Comparison of ENCODE assay signal across 15 cellular contexts in the genomic region with DNA sequence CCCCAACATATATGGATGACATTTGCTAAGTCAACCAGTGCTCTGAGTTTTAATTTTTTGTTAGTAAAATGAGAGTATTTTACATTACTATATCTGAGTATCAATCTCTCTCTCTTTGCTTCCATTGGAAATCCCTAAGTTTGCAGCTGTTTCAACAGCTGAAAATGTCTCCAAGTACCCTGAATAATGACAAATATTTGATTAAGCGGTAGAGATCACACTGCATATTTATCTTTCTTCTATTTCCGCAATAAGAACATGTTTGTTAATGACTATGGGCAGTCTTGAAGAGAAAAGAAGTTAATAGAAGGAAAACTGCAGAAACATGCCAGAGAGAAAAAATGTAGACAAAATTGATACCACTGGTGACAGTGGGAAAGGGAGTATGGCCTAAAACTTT.
"Had no signal": no experiment of that assay in that cellular context is flagged by ENCODE, and none has a peak within 500 bp of the region (broad histone marks: within the 10 kb centered on the region; RNA-seq: fewer than 3 reads in every experiment).

No MANE protein-coding gene starts in this region.

- H3K27me3 ChIP-seq: colonic mucosa, esophagus squamous epithelium, gastroesophageal sphincter, neutrophil had no signal

- H3K27ac ChIP-seq: colonic mucosa, esophagus squamous epithelium, gastroesophageal sphincter, neutrophil had no signal

- H3K4me1 ChIP-seq: colonic mucosa, esophagus squamous epithelium, gastroesophageal sphincter had no signal

- H3K4me3 Mint-ChIP-seq: naive thymus-derived CD8-positive, alpha-beta T cell had no signal

- H3K27me3 Mint-ChIP-seq: naive thymus-derived CD8-positive, alpha-beta T cell had no signal

- ATAC-seq: gastroesophageal sphincter; left colon; mucosa of descending colon; naive thymus-derived CD8-positive, alpha-beta T cell; right cardiac atrium had no signal

- H3K9me3 ChIP-seq: colonic mucosa, gastroesophageal sphincter, mucosa of descending colon, neutrophil had no signal

- H3K36me3 ChIP-seq: colonic mucosa, esophagus squamous epithelium, gastroesophageal sphincter, neutrophil had no signal

- H3K4me3 ChIP-seq: colonic mucosa, esophagus squamous epithelium, gastroesophageal sphincter, mucosa of descending colon had no signal

- H3K4me1 Mint-ChIP-seq: naive thymus-derived CD8-positive, alpha-beta T cell had no signal

- H3K27ac Mint-ChIP-seq: naive thymus-derived CD8-positive, alpha-beta T cell had no signal

- DNase-seq: colonic mucosa; dermis blood vessel endothelial cell; esophagus squamous epithelium; foreskin fibroblast; left colon; mammary epithelial cell; mucosa of descending colon; naive thymus-derived CD8-positive, alpha-beta T cell; right cardiac atrium; small intestine; stimulated activated CD4-positive, alpha-beta T cell treated with anti-CD3 and anti-CD28 coated beads, Interleukin-12 subunit alpha, Interleukin-12 subunit beta, amount 100 ng/mL, for 4 hours; stimulated activated naive CD4-positive, alpha-beta T cell treated with Interleukin-2 at 50 U/mL for 16 hours; trophoblast cell had no signal

- H3K36me3 Mint-ChIP-seq: naive thymus-derived CD8-positive, alpha-beta T cell had no signal
